In the genomic region with DNA sequence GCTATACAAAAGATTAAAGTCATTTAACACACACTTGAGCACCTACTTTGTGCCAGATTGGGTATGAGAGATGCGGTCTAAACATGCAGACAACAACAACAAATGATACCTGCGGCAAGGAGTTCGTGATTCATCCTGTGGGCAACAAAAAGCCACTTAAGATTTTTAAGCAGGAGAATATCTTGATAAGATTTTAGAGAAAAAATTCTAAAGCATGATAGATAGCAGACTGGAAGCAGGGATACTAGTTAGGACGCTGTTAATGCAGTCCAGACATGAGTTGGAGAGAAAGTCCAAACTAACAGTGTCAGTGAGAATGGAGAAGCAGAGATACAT, we compare ENCODE assay signal across 7 cellular contexts. TPM values are rescaled to one million over a fixed set of nuclear protein-coding genes. Genes with fewer than 3 reads are reported as not detected.
DNase-seq lines count a peak whose midpoint lies in the region; ATAC-seq and TF ChIP-seq lines count a peak whose summit lies in the region.

No MANE protein-coding gene starts in this region.

- no peak for TF ChIP-seq EP300 in gastroesophageal sphincter (IDR thresholded peaks at IDR 0.05)

- H3K27ac ChIP-seq in HL-60 (replicated peaks) (peak overlapping the region; percentile 93), VCaP (peak overlapping the region; percentile 99), gastroesophageal sphincter (peak overlapping the region; percentile 81 to 100 (median 100)), spleen (peak overlapping the region; percentile 86 to 99 (median 99))

- DNase-seq in HL-60 (ENCODE audit: low read depth in 1 of 2, low spot score in 1 of 2) (no peak), spleen (no peak), pons (ENCODE audit: low spot score) (no peak), SKM-1 (lab: John Stamatoyannopoulos, UW; ENCODE audit: unreplicated experiment) (no peak)

- intact Hi-C loops in spleen (cut with DNase I; ENCODE audit: low total_unique reads), result loop anchor here (10.0 kb wide), 1 partner anchor 172 kb away; the partner anchor contains the start of gene NT5C3A

- H3K27me3 ChIP-seq in HL-60 (ENCODE audit: insufficient read depth, poor library complexity, severe bottlenecking) (no peaks in the 10 kb centered on the region), gastroesophageal sphincter (no peaks in the 10 kb centered on the region), spleen (replicated peaks in 1 of 7) (no peaks in the 10 kb centered on the region)

- no peak for TF ChIP-seq POLR2A in gastroesophageal sphincter (IDR thresholded peaks at IDR 0.05)
- no peak for TF ChIP-seq POLR2A in spleen (IDR thresholded peaks at IDR 0.05)

- H3K36me3 ChIP-seq in gastroesophageal sphincter (no peaks in the 10 kb centered on the region), spleen (no peaks in the 10 kb centered on the region)

- no peaks in the 10 kb centered on the region for H3K9me3 ChIP-seq in gastroesophageal sphincter
- no peaks in the 10 kb centered on the region for H3K9me3 ChIP-seq in spleen

- no peak for TF ChIP-seq CTCF in HL-60 (IDR thresholded peaks at IDR 0.05; ENCODE audit: insufficient read depth, low read length)
- TF ChIP-seq CTCF in VCaP (conservative IDR thresholded peaks at IDR 0.05), result no peak
- TF ChIP-seq CTCF in gastroesophageal sphincter (IDR thresholded peaks at IDR 0.05), result no peak
- TF ChIP-seq CTCF in spleen (IDR thresholded peaks at IDR 0.05 in 8 of 11, conservative IDR thresholded peaks at IDR 0.05 in 3 of 11), result no peak

- H3K4me3 ChIP-seq in HL-60 (replicated peaks; ENCODE audit: insufficient read depth, low read length) (no peak overlapping the region), gastroesophageal sphincter (no peak overlapping the region), spleen (no peak overlapping the region)

- H3K4me1 ChIP-seq in gastroesophageal sphincter (peaks cover 0 to 34% (median 12%) of the 10 kb centered on the region in 3 donors), spleen (peaks cover 28 to 43% (median 35%) of the 10 kb centered on the region in 6 donors)

- no peak for ATAC-seq in gastroesophageal sphincter
- ATAC-seq in HG03045 (IDR thresholded peaks at IDR 0.05; ENCODE audit: unreplicated experiment), result no peak

- WGBS in gastroesophageal sphincter (ENCODE audit: low coverage in 1 of 2), 2 donors, result 37 to 55% methylated on average over 4 of the region's 4 CpGs
- WGBS in spleen, 5 donors, result 62 to 81% (median 74%) methylated on average over 4 of the region's 4 CpGs

RNA-seq across cellular contexts. Expression of gene KBTBD2, which starts 1.6 kb away (rescaled TPM):
- total RNA-seq in gastroesophageal sphincter (10 to 100 TPM; 31.2 to 64.6 (median 37.4) TPM), spleen (10 to 100 TPM; 57.4 to 80.8 (median 61.4) TPM)
- 10 to 100 TPM; 15.6 to 19.1 (median 16.6) TPM for polyA plus RNA-seq in spleen
